8 cellular contexts compared by ENCODE assay signal in the genomic region with DNA sequence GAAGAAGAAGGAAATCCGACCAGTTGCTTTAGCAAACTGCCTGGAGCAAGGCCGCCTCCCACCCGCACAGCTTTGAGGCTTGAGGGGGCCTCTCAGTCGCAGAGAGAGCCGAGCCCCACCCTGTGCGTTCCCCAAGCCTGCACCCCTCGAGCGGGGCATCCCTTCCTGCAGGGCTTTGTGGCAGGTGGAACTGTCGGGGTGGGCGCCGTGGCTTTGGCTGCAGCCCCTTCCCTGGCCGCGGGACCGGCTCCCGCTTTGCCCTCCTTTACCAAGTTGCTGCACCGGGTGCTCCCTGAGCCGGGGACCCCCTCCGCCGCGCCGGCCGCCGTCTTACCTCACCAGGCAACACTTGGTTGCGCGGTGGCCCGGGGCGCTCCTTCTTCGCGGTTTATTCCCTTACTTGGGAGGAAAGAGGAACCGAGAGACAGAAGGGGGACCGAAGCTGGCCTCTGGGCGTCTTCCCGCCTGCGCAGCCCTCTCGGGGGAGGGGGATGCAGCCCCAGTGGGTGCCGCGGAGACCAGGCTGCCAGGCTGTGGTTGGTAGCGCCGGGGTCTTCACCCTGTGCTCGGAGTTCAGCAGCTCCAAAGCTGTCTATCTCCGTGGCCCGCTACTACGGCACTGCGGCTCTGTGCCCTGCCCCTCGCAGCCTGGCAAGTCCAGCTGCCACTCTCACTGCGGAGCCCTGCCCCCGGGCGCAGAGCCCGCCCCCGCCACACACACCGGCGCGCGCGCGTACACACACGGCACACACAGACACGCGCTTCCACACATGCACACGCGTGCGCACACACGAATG. TPM values are rescaled to one million over a fixed set of nuclear protein-coding genes. Genes with fewer than 3 reads are reported as not detected.
DNase-seq lines count a peak whose midpoint lies in the region; ATAC-seq and TF ChIP-seq lines count a peak whose summit lies in the region.

Gene DGKG, minus strand, starts transcription at position 623 of the 797 bp plus-strand sequence. CDS start 41,775 bp downstream, outside the sequence.

- DNase-seq in A172 (ENCODE audit: low spot score) (no peak), NCI-H526 treated with DMSO at 0.1 percent for 48 hours (lab: John Stamatoyannopoulos, UW) (peak; percentile 35), gastrocnemius medialis (peak in 1 of 2 donors; percentile 6), amniotic stem cell (lab: John Stamatoyannopoulos, UW) (no peak)

- H3K4me3 ChIP-seq in GM12875 (ENCODE audit: low read depth, low read length) = peak within 1 kb of the TSS; percentile 48
- H3K4me3 ChIP-seq in iPS-18a (ENCODE audit: low read length) = peak within 1 kb of the TSS; percentile 23
- peak within 1 kb of the TSS; percentile 45 to 58 (median 50) for H3K4me3 ChIP-seq in gastrocnemius medialis

- no peaks in the 10 kb centered on the region for H3K9me3 ChIP-seq in iPS-18a (ENCODE audit: control insufficient read depth, low read depth, low read length)
- no peaks in the 10 kb centered on the region for H3K9me3 ChIP-seq in gastrocnemius medialis

- H3K27me3 ChIP-seq in iPS-18a (ENCODE audit: control insufficient read depth, insufficient read depth, low read length) (peaks cover 70% of the 10 kb centered on the region), gastrocnemius medialis (peaks cover 31 to 40% (median 33%) of the 10 kb centered on the region in 3 donors)

- peak within 1 kb of the TSS; percentile 22 for H3K27ac ChIP-seq in angular gyrus (ENCODE audit: low read depth, low read length)
- no peak within 1 kb of the TSS for H3K27ac ChIP-seq in iPS-18a (ENCODE audit: low read length)
- peak within 1 kb of the TSS in 1 of 4 donors; percentile 18 for H3K27ac ChIP-seq in gastrocnemius medialis

- ATAC-seq in HG02870 (IDR thresholded peaks at IDR 0.05; ENCODE audit: unreplicated experiment) = peak; percentile 53
- peak in 1 of 2 donors; percentile 41 for ATAC-seq in gastrocnemius medialis

- no peak within 1 kb of the TSS for H3K9ac ChIP-seq in iPS-18a (ENCODE audit: low read length)

- in situ Hi-C loops in gastrocnemius medialis (cut with MboI; ENCODE audit: low sequenced_read_pairs in 4 of 4) = no loop called here

- H3K4me1 ChIP-seq in iPS-18a (ENCODE audit: control insufficient read depth, low read depth, low read length) (peaks cover 4% of the 10 kb centered on the region), gastrocnemius medialis (peaks cover 3 to 10% of the 10 kb centered on the region in 2 donors)

- intact Hi-C loops in gastrocnemius medialis (cut with DNase I; ENCODE audit: low total_unique reads) = no loop called here

- no peak for TF ChIP-seq CTCF in GM12875 (IDR thresholded peaks at IDR 0.05; ENCODE audit: borderline replicate concordance, insufficient read depth, low read depth, low read length)
- TF ChIP-seq CTCF in gastrocnemius medialis (IDR thresholded peaks at IDR 0.05 in 4 of 5, conservative IDR thresholded peaks at IDR 0.05 in 1 of 5) = no peak

- H3K36me3 ChIP-seq in iPS-18a (ENCODE audit: control insufficient read depth, low read depth, low read length) (no peaks in the 10 kb centered on the region), gastrocnemius medialis (no peaks in the 10 kb centered on the region)

- TF ChIP-seq POLR2A in gastrocnemius medialis (IDR thresholded peaks at IDR 0.05) = no peak

RNA-seq across cellular contexts. Expression of gene DGKG, which starts in this region (rescaled TPM):
- 10.1 and 12.0 TPM in 2 replicates for total RNA-seq in A172 (2014; rRNA removed; shearing (Covaris generic))
- 10 to 100 TPM in 1 of 4 donors, 1 to 10 TPM in 3; 5.0 to 11.2 (median 7.7) TPM for total RNA-seq in gastrocnemius medialis
